8 cellular contexts compared by ENCODE assay signal in the genomic region with DNA sequence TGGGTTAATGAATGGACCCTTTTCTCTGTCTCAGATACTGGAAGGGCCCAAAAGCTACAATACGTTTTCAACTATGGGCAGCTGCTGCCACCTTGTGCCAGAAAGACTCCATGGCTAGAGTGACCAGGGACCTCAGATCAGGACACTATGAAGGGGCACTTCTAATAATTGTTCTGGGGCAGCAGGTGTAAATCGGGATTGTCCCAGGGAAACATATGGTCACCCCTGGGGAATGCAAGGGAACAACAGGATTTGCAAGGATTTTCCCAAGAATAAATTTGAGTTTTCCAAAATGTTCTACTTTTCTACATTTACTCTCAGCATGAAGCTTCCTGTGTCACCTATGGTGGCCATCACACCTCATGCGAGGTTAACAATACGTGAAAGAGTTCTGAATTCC. TPM values are rescaled to one million over a fixed set of nuclear protein-coding genes. Genes with fewer than 3 reads are reported as not detected.
DNase-seq lines count a peak whose midpoint lies in the region; ATAC-seq lines count a peak whose summit lies in the region.

No MANE protein-coding gene starts in this region.

- ATAC-seq in left lobe of liver, result peak; percentile 95
- no peak for ATAC-seq in GM19463 (IDR thresholded peaks at IDR 0.05; ENCODE audit: unreplicated experiment)

- DNase-seq in CD1c-positive myeloid dendritic cell (ENCODE audit: extremely low spot score), result peak; percentile 78
- peak; percentile 26 for DNase-seq in HCEC 1CT
- peak; percentile 34 for DNase-seq in NCI-H2171 treated with DMSO at 0.1 percent for 48 hours (lab: John Stamatoyannopoulos, UW)
- peak; percentile 48 for DNase-seq in activated CD4-positive, alpha-beta T cell treated with anti-CD3 and anti-CD28 coated beads for 1 hour
- DNase-seq in central memory CD4-positive, alpha-beta T cell, result peak; percentile 42
- DNase-seq in left lobe of liver (ENCODE audit: low spot score), result peak; percentile 62
- peak; percentile 45 for DNase-seq in stimulated activated CD8-positive, alpha-beta memory T cell treated with anti-CD3 and anti-CD28 coated beads, Interleukin-12 subunit alpha, Interleukin-12 subunit beta, amount 100 ng/mL, for 1 hour (ENCODE audit: low read depth)

RNA-seq across cellular contexts. Expression of a gene that starts 12.0 kb away (rescaled TPM):
- total RNA-seq in left lobe of liver, result 0.60 TPM

RNA-seq across cellular contexts. Expression of a gene that starts 36.0 kb away (rescaled TPM):
- 23.3 TPM for total RNA-seq in left lobe of liver

RNA-seq across cellular contexts. Expression of a gene that starts 50.3 kb away (rescaled TPM):
- total RNA-seq in left lobe of liver, result 0.55 TPM

Comparison
In these comparisons a context has a peak if more than half of its experiments do, and no peak if none do; other contexts are left out.
1. DNase-seq: peak in every context shown above with its lines; median percentile 78 in CD1c-positive myeloid dendritic cell; 62 in left lobe of liver; 48 in activated CD4-positive, alpha-beta T cell treated with anti-CD3 and anti-CD28 coated beads for 1 hour; 45 in stimulated activated CD8-positive, alpha-beta memory T cell treated with anti-CD3 and anti-CD28 coated beads, Interleukin-12 subunit alpha, Interleukin-12 subunit beta, amount 100 ng/mL, for 1 hour; 42 in central memory CD4-positive, alpha-beta T cell; 34 in NCI-H2171 treated with DMSO at 0.1 percent for 48 hours; 26 in HCEC 1CT.